In the genomic region with DNA sequence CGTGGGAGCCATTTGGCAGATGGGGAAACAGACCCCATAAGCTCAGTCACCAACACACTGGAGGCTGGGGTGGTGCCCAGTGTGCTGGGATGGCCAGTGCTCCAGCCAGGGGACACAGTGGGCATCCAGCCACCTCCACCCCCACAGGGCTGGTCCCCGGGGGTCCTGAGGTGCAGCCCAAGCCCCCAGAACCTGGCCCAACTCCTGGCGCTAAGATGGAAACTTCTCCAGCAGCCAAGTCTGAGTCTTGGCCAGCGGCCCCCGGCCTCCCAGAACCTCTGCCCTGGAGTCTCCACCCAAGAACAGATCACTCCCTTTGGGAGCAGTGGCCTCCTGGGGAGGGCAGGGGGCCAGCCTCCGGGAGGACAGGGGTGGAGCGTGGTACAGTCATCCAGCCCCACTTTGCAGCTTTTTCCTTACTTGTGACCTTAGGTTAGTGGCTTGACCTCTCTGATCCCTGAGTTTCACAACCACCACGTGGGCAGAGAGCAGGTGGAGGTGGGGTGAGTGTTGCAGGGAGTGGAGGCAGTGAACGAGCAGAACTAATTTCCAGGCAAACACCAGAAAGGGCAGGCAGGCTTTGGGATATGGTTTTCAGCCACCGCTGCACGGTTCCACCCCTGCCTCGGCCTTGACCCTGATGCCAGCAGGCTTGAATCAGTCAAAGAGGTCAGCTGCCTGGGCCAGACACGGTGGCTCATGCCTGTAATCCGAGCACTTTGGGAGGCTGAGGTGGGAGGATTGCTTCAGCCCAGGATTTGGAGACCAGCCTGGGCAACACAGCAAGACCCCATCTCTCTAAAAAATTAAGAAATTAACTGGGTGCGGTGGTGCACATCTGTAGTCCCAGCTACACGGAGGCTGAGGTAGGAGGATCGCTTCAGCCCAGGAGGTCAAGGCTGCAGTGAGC, we compare ENCODE assay signal across 18 cellular contexts. TPM values are rescaled to one million over a fixed set of nuclear protein-coding genes. Genes with fewer than 3 reads are reported as not detected.
DNase-seq lines count a peak whose midpoint lies in the region; ATAC-seq and TF ChIP-seq lines count a peak whose summit lies in the region.
"Had no signal": no experiment of that assay in that cellular context is flagged by ENCODE, and none has a peak within 500 bp of the region (broad histone marks: within the 10 kb centered on the region; RNA-seq: fewer than 3 reads in every experiment).

No MANE protein-coding gene starts in this region.

- no peak overlapping the region for H3K27ac Mint-ChIP-seq in mesothelial cell of epicardium
- H3K27ac Mint-ChIP-seq: CD8-positive, alpha-beta memory T cell had no signal

- H3K4me1 ChIP-seq in HEK293 (ENCODE audit: control insufficient read depth, insufficient read depth, low read length) (peaks cover 3% of the 10 kb centered on the region; the same call in 1 of the 2 replicates), adrenal gland (replicated peaks in 1 of 2) (peaks cover 35 to 37% of the 10 kb centered on the region in 2 donors), liver (ENCODE audit: control insufficient read depth in 4 of 4, insufficient read depth in 4 of 4, low read length in 3 of 4) (peaks cover 28 to 50% (median 40%) of the 10 kb centered on the region in 4 donors), foreskin keratinocyte (peaks cover 3% of the 10 kb centered on the region)

- ATAC-seq in GM18502 (IDR thresholded peaks at IDR 0.05; ENCODE audit: poor library complexity, unreplicated experiment) (no peak), foreskin keratinocyte (no peak)

- H3K36me3 ChIP-seq in HEK293 (ENCODE audit: control insufficient read depth in 2 of 2, insufficient read depth in 1 of 2, low read length in 2 of 2) (no peaks in the 10 kb centered on the region), adrenal gland (replicated peaks in 1 of 2) (no peaks in the 10 kb centered on the region), liver (ENCODE audit: control insufficient read depth in 4 of 4, insufficient read depth in 3 of 4, low read depth in 1 of 4, low read length in 3 of 4) (no peaks in the 10 kb centered on the region)
- H3K36me3 ChIP-seq: BLaER1 treated with 17β-estradiol and CSF1 and Interleukin-3, amounts not matched to agents 10 nM and 100 nM; SJSA1 had no signal

- intact Hi-C loops in adrenal gland (cut with DNase I), result loop anchor here in 1 of 2 donors (10.0 kb wide), 1 partner anchor 214 kb away; no protein-coding TSS in a partner anchor

- no peak for TF ChIP-seq CTCF in HEK293 (tag by site-specific recombination; IDR thresholded peaks at IDR 0.05)
- TF ChIP-seq CTCF in adrenal gland (IDR thresholded peaks at IDR 0.05), result no peak
- TF ChIP-seq CTCF in liver (IDR thresholded peaks at IDR 0.05; ENCODE audit: low read depth, low read length, missing input control), result no peak
- no peak for TF ChIP-seq CTCF in mesothelial cell of epicardium (IDR thresholded peaks at IDR 0.05; ENCODE audit: unreplicated experiment)
- no peak for TF ChIP-seq CTCF in foreskin keratinocyte (conservative IDR thresholded peaks at IDR 0.05)

- DNase-seq in adrenal gland (peak in 5 of 7 donors; percentile 57 to 79 (median 70)), mesothelial cell of epicardium (ENCODE audit: low spot score in 2 of 2, unreplicated experiment in 2 of 2) (no peak), foreskin keratinocyte (no peak)
- DNase-seq: CD8-positive, alpha-beta memory T cell; DMS79; HCEC 1CT; KBM-7; NCI-H1436; NCI-H2029 treated with DMSO at 0.1 percent for 48 hours; NCI-H748 treated with DMSO at 0.1 percent for 48 hours; PC-9 had no signal

- H3K27me3 ChIP-seq in adrenal gland (no peaks in the 10 kb centered on the region), liver (ENCODE audit: control insufficient read depth in 4 of 4, insufficient read depth in 4 of 4, low read length in 3 of 4) (no peaks in the 10 kb centered on the region), foreskin keratinocyte (peaks cover 27% of the 10 kb centered on the region)

- no peak overlapping the region for H3K4me3 Mint-ChIP-seq in mesothelial cell of epicardium

- CTCF ChIA-PET in HEK293 (lab: Yijun Ruan, JAX), result interaction anchor here (0.7 to 1.4 kb wide), 3 partner anchors 114 to 248 kb away, joined by 4 read pairs; no protein-coding TSS in a partner anchor

- peak in 1 of 2 donors; percentile 11 for TF ChIP-seq POLR2A in adrenal gland (IDR thresholded peaks at IDR 0.05)

- H3K27ac ChIP-seq in HEK293 (ENCODE audit: extremely low read depth, low read depth, low read length), result no peak overlapping the region
- H3K27ac ChIP-seq in adrenal gland, result peak overlapping the region in 4 of 5 donors; percentile 16 to 80 (median 62)
- H3K27ac ChIP-seq in liver (ENCODE audit: low read depth in 1 of 2, low read length in 2 of 2), result peak overlapping the region; percentile 62 to 71
- H3K27ac ChIP-seq in foreskin keratinocyte, result no peak overlapping the region
- H3K27ac ChIP-seq: BLaER1 treated with 17β-estradiol and CSF1 and Interleukin-3, amounts not matched to agents 10 nM and 100 nM; PC-9; SJSA1 had no signal

- H3K4me1 Mint-ChIP-seq in mesothelial cell of epicardium, result peaks cover 18% of the 10 kb centered on the region

- POLR2A ChIA-PET in HEK293 (lab: Yijun Ruan, JAX), result no interaction called here

- no peaks in the 10 kb centered on the region for H3K9me3 ChIP-seq in HEK293 (ENCODE audit: control insufficient read depth, insufficient read depth, low read depth, low read length)
- H3K9me3 ChIP-seq in adrenal gland (replicated peaks in 1 of 3), result no peaks in the 10 kb centered on the region
- H3K9me3 ChIP-seq in liver (ENCODE audit: control insufficient read depth in 4 of 4, low read length in 3 of 4), result no peaks in the 10 kb centered on the region
- H3K9me3 ChIP-seq: BLaER1 treated with 17β-estradiol and CSF1 and Interleukin-3, amounts not matched to agents 10 nM and 100 nM; SJSA1 had no signal

- no peaks in the 10 kb centered on the region for H3K36me3 Mint-ChIP-seq in mesothelial cell of epicardium
- H3K36me3 Mint-ChIP-seq: CD8-positive, alpha-beta memory T cell had no signal

- no peak overlapping the region for H3K4me3 ChIP-seq in HEK293 (ENCODE audit: low read depth, low read length)
- H3K4me3 ChIP-seq in adrenal gland, result no peak overlapping the region
- no peak overlapping the region for H3K4me3 ChIP-seq in liver (ENCODE audit: low read depth in 1 of 3, low read length in 3 of 3)
- H3K4me3 ChIP-seq: BLaER1 treated with 17β-estradiol and CSF1 and Interleukin-3, amounts not matched to agents 10 nM and 100 nM; PC-9; SJSA1 had no signal

- H3K9ac ChIP-seq in liver (ENCODE audit: low read depth in 1 of 2, low read length in 2 of 2), result no peak overlapping the region

- no peaks in the 10 kb centered on the region for H3K9me3 Mint-ChIP-seq in mesothelial cell of epicardium
- H3K9me3 Mint-ChIP-seq: CD8-positive, alpha-beta memory T cell had no signal

- TF ChIP-seq RAD21 in liver (IDR thresholded peaks at IDR 0.05), result peak; percentile 45 to 52

- H3K27me3 Mint-ChIP-seq in mesothelial cell of epicardium (ENCODE audit: low read depth), result peaks cover 26% of the 10 kb centered on the region

- 41 to 59% (median 45%) methylated on average over 10 to 17 of the region's 17 CpGs for WGBS in adrenal gland, 4 donors
- 39% methylated on average over 17 of the region's 17 CpGs for WGBS in liver

TF ChIP-seq in HEK293, 187 proteins besides CTCF, POLR2A, EP300 and RAD21 (continues in another document):
- TF ChIP-seq ZFP3 (tag by site-specific recombination; IDR thresholded peaks at IDR 0.05; ENCODE audit: low read depth), result no peak
- no peak for TF ChIP-seq ZNF473 (tag by site-specific recombination; IDR thresholded peaks at IDR 0.05)
- no peak for TF ChIP-seq ZBTB1 (tag by site-specific recombination; IDR thresholded peaks at IDR 0.05)
- peak; percentile 62; the same call in 1 of the 2 replicates for TF ChIP-seq EGR2 (tag by site-specific recombination; IDR thresholded peaks at IDR 0.05; ENCODE audit: low read depth)

TF ChIP-seq in liver, 16 proteins besides CTCF, POLR2A, EP300 and RAD21 (continues in another document):
- peak; percentile 92 for TF ChIP-seq SP1 (IDR thresholded peaks at IDR 0.05)
- peak; percentile 98 for TF ChIP-seq NR2F2 (IDR thresholded peaks at IDR 0.05)

RNA-seq across cellular contexts. Expression of a gene that starts 4.3 kb away (rescaled TPM):
- total RNA-seq in adrenal gland, result 10 to 100 TPM in 5 of 8 donors, 1 to 10 TPM in 3; 4.5 to 26.8 (median 13.0) TPM
- polyA plus RNA-seq in adrenal gland, result 1 to 10 TPM; 4.9 to 9.0 (median 8.7) TPM
- total RNA-seq in liver, result 1 to 10 TPM; 3.3 to 3.7 TPM
- 1 to 10 TPM; 1.3 to 5.3 TPM for polyA plus RNA-seq in liver
- 1.7 to 2.8 TPM (median 2.4 TPM) in 3 replicates for total RNA-seq in mesothelial cell of epicardium
- 0.10 and 0.14 TPM in 2 replicates for total RNA-seq in foreskin keratinocyte
- 0.07 and 0.11 TPM in 2 replicates for polyA plus RNA-seq in foreskin keratinocyte

RNA-seq across cellular contexts. Expression of a gene that starts 9.7 kb away (rescaled TPM):
- 10 to 100 TPM; 15.5 to 48.3 (median 31.5) TPM for total RNA-seq in adrenal gland
- 100 to 1,000 TPM in 1 of 3 donors, 10 to 100 TPM in 2; 10.9 to 142 (median 90.2) TPM for polyA plus RNA-seq in adrenal gland
- 10 to 100 TPM; 16.3 to 19.0 TPM for total RNA-seq in liver
- 10 to 100 TPM; 12.2 to 17.4 TPM for polyA plus RNA-seq in liver
- 54.0 to 61.1 TPM (median 56.9 TPM) in 3 replicates for total RNA-seq in mesothelial cell of epicardium
- total RNA-seq in foreskin keratinocyte, result 27.7 and 31.8 TPM in 2 replicates
- 28.7 and 31.8 TPM in 2 replicates for polyA plus RNA-seq in foreskin keratinocyte

RNA-seq across cellular contexts. Expression of a gene that starts 16.1 kb away (rescaled TPM):
- 1 to 10 TPM in 5 of 8 donors, under 1 TPM in 3; 0.28 to 2.9 (median 1.2) TPM for total RNA-seq in adrenal gland
- 10 to 100 TPM in 2 of 3 donors, not detected in 1; 11.6 to 16.7 TPM for polyA plus RNA-seq in adrenal gland
- under 1 TPM; 0.42 to 0.84 TPM for total RNA-seq in liver
- 1 to 10 TPM in 1 of 2 donors, under 1 TPM in 1; 0.40 to 1.6 TPM for polyA plus RNA-seq in liver
- 5.4 to 6.0 TPM (median 5.9 TPM) in 3 replicates for total RNA-seq in mesothelial cell of epicardium
- 2.0 and 2.2 TPM in 2 replicates for total RNA-seq in foreskin keratinocyte
- polyA plus RNA-seq in foreskin keratinocyte, result 3.5 and 3.9 TPM in 2 replicates

RNA-seq across cellular contexts. Expression of a gene that starts 38.9 kb away (rescaled TPM):
- total RNA-seq in adrenal gland (not detected), liver (1 to 10 TPM; 2.6 to 8.4 TPM), mesothelial cell of epicardium (0.32 TPM in 1 of 3 replicates, not detected in the others), foreskin keratinocyte (not detected in 2 replicates)
- polyA plus RNA-seq in adrenal gland (under 1 TPM in 1 of 3 donors, not detected in 2; 0.03 TPM), liver (10 to 100 TPM in 1 of 2 donors, 1 to 10 TPM in 1; 6.2 to 14.0 TPM), foreskin keratinocyte (not detected in 2 replicates)
- total RNA-seq: CD8-positive, alpha-beta memory T cell; HT1080; NCI-H460; SJSA1 had no signal
- polyA plus RNA-seq: CD8-positive, alpha-beta memory T cell had no signal

RNA-seq across cellular contexts. Expression of a gene that starts 50.6 kb away (rescaled TPM):
- total RNA-seq in adrenal gland (under 1 TPM in 2 of 8 donors, not detected in 6; 0.14 to 0.15 TPM), liver (under 1 TPM in 1 of 2 donors, not detected in 1; 0.25 TPM), mesothelial cell of epicardium (0.49 to 1.1 TPM (median 0.90 TPM) in 3 replicates), foreskin keratinocyte (1.5 and 2.2 TPM in 2 replicates)
- polyA plus RNA-seq in adrenal gland (under 1 TPM in 2 of 3 donors, not detected in 1; 0.16 to 0.20 TPM), liver (under 1 TPM; 0.27 to 0.47 TPM), foreskin keratinocyte (1.5 and 3.6 TPM in 2 replicates)
- total RNA-seq: CD8-positive, alpha-beta memory T cell; HT1080; NCI-H460; SJSA1 had no signal
- polyA plus RNA-seq: CD8-positive, alpha-beta memory T cell had no signal

Comparison
In these comparisons a context has a peak if more than half of its experiments do, and no peak if none do; other contexts are left out.
1. H3K27ac ChIP-seq: peak in adrenal gland (4 of 5) and liver (2 of 2); none in HEK293 (single experiment) and foreskin keratinocyte (single experiment).
2. DNase-seq: peak in adrenal gland (5 of 7); none in mesothelial cell of epicardium (0 of 2) and foreskin keratinocyte (0 of 2).